In the genomic region with DNA sequence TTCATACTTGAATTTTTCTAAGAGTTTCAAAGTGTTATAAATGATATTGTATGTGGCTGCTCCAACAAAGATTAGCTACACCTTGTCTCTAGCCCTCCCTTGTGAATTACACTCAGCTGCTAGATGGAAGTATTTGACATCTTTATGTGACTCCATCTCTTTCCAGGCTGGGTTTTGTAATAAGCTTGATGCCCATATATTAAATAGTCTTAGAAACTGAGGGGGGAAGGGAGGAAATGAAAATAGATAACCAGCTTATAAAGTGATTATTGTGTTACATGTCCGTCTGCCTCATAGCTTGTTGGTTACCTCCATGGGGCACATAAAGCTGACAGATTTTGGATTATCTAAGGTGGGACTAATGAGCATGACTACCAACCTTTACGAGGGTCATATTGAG, we compare ENCODE assay signal across 32 cellular contexts.
"Had no signal": no experiment of that assay in that cellular context is flagged by ENCODE, and none has a peak within 500 bp of the region (broad histone marks: within the 10 kb centered on the region; RNA-seq: fewer than 3 reads in every experiment).

No MANE protein-coding gene starts in this region.

- H3K27me3 Mint-ChIP-seq: activated B cell treated with CpG ODN at 0.5 μM for 24 hours; activated CD4-positive, alpha-beta memory T cell treated with anti-CD3 and anti-CD28 coated beads, Interleukin-2, amount 10 ng/mL, durations not matched to agents 7 days and 5 days; activated CD4-positive, alpha-beta T cell treated with anti-CD3 and anti-CD28 coated beads for 36 hours; activated CD4-positive, alpha-beta T cell treated with anti-CD3 and anti-CD28 coated beads, Interleukin-2, amount 10 ng/mL, durations not matched to agents 7 days and 5 days; activated naive CD8-positive, alpha-beta T cell treated with anti-CD3 and anti-CD28 coated beads for 36 hours; activated naive CD8-positive, alpha-beta T cell treated with anti-CD3 and anti-CD28 coated beads, Interleukin-2, amount 50 U/mL, for 24 hours; activated T-cell treated with anti-CD3 and anti-CD28 coated beads, Interleukin-2, amount 50 U/mL, for 24 hours; effector memory CD8-positive, alpha-beta T cell; T-helper 17 cell had no signal

- DNase-seq: activated B cell treated with CpG ODN at 0.5 μM for 24 hours; activated CD4-positive, alpha-beta memory T cell treated with anti-CD3 and anti-CD28 coated beads, Interleukin-2, amount 10 ng/mL, durations not matched to agents 7 days and 5 days; activated CD4-positive, alpha-beta T cell treated with anti-CD3 and anti-CD28 coated beads for 36 hours; activated CD4-positive, alpha-beta T cell treated with anti-CD3 and anti-CD28 coated beads, Interleukin-2, amount 10 ng/mL, durations not matched to agents 7 days and 5 days; activated CD4-positive, alpha-beta T cell treated with anti-CD3 and anti-CD28 coated beads, Interleukin-2, amount 50 U/mL, for 4 hours; activated CD8-positive, alpha-beta memory T cell treated with anti-CD3 and anti-CD28 coated beads, Interleukin-2, amount 50 U/mL, for 48 hours; activated gamma-delta T cell; activated naive CD4-positive, alpha-beta T cell; activated naive CD4-positive, alpha-beta T cell treated with anti-CD3 and anti-CD28 coated beads, Interleukin-2, amount 50 U/mL, for 16 hours; activated naive CD8-positive, alpha-beta T cell treated with anti-CD3 and anti-CD28 coated beads for 36 hours; activated naive CD8-positive, alpha-beta T cell treated with anti-CD3 and anti-CD28 coated beads, Interleukin-2, amount 50 U/mL, for 24 hours; activated T-cell treated with anti-CD3 and anti-CD28 coated beads for 4 hours; activated T-cell treated with anti-CD3 and anti-CD28 coated beads, Interleukin-2, amount 50 U/mL, for 24 hours; activated T-cell treated with anti-CD3 and anti-CD28 coated beads, Interleukin-2, amount 50 U/mL, for 72 hours; adrenal gland; amygdala; aorta; body of pancreas; caudate nucleus; cortex of kidney; dermis blood vessel endothelial cell; effector CD4-positive, alpha-beta T cell; effector memory CD8-positive, alpha-beta T cell; erythroblast; foreskin keratinocyte; gastrocnemius medialis; glutamatergic neuron; heart left ventricle; T-helper 17 cell; T1000; WERI-Rb-1 had no signal

- H3K27ac Mint-ChIP-seq: activated B cell treated with CpG ODN at 0.5 μM for 24 hours; activated CD4-positive, alpha-beta memory T cell treated with anti-CD3 and anti-CD28 coated beads, Interleukin-2, amount 10 ng/mL, durations not matched to agents 7 days and 5 days; activated CD4-positive, alpha-beta T cell treated with anti-CD3 and anti-CD28 coated beads for 36 hours; activated CD4-positive, alpha-beta T cell treated with anti-CD3 and anti-CD28 coated beads, Interleukin-2, amount 10 ng/mL, durations not matched to agents 7 days and 5 days; activated naive CD8-positive, alpha-beta T cell treated with anti-CD3 and anti-CD28 coated beads for 36 hours; activated naive CD8-positive, alpha-beta T cell treated with anti-CD3 and anti-CD28 coated beads, Interleukin-2, amount 50 U/mL, for 24 hours; activated T-cell treated with anti-CD3 and anti-CD28 coated beads, Interleukin-2, amount 50 U/mL, for 24 hours; activated T-cell treated with anti-CD3 and anti-CD28 coated beads, Interleukin-2, amount 50 U/mL, for 72 hours; effector memory CD8-positive, alpha-beta T cell; T-helper 17 cell; T-helper 2 cell treated with Interferon-gamma antibody and Interleukin-4, amounts not matched to agents 5 μg/mL and 100 μg/mL, for 36 hours had no signal

- H3K9me3 Mint-ChIP-seq: activated B cell treated with CpG ODN at 0.5 μM for 24 hours; activated CD4-positive, alpha-beta memory T cell treated with anti-CD3 and anti-CD28 coated beads, Interleukin-2, amount 10 ng/mL, durations not matched to agents 7 days and 5 days; activated CD4-positive, alpha-beta T cell treated with anti-CD3 and anti-CD28 coated beads, Interleukin-2, amount 10 ng/mL, durations not matched to agents 7 days and 5 days; activated naive CD8-positive, alpha-beta T cell treated with anti-CD3 and anti-CD28 coated beads for 36 hours; activated naive CD8-positive, alpha-beta T cell treated with anti-CD3 and anti-CD28 coated beads, Interleukin-2, amount 50 U/mL, for 24 hours; activated T-cell treated with anti-CD3 and anti-CD28 coated beads, Interleukin-2, amount 50 U/mL, for 24 hours; activated T-cell treated with anti-CD3 and anti-CD28 coated beads, Interleukin-2, amount 50 U/mL, for 72 hours; effector memory CD8-positive, alpha-beta T cell; T-helper 2 cell treated with Interferon-gamma antibody and Interleukin-4, amounts not matched to agents 5 μg/mL and 100 μg/mL, for 36 hours had no signal

- H3K4me3 Mint-ChIP-seq: activated B cell treated with CpG ODN at 0.5 μM for 24 hours; activated CD4-positive, alpha-beta memory T cell treated with anti-CD3 and anti-CD28 coated beads, Interleukin-2, amount 10 ng/mL, durations not matched to agents 7 days and 5 days; activated CD4-positive, alpha-beta T cell treated with anti-CD3 and anti-CD28 coated beads for 36 hours; activated CD4-positive, alpha-beta T cell treated with anti-CD3 and anti-CD28 coated beads, Interleukin-2, amount 10 ng/mL, durations not matched to agents 7 days and 5 days; activated naive CD8-positive, alpha-beta T cell treated with anti-CD3 and anti-CD28 coated beads for 36 hours; activated naive CD8-positive, alpha-beta T cell treated with anti-CD3 and anti-CD28 coated beads, Interleukin-2, amount 50 U/mL, for 24 hours; activated T-cell treated with anti-CD3 and anti-CD28 coated beads, Interleukin-2, amount 50 U/mL, for 24 hours; activated T-cell treated with anti-CD3 and anti-CD28 coated beads, Interleukin-2, amount 50 U/mL, for 72 hours; effector memory CD8-positive, alpha-beta T cell; T-helper 17 cell; T-helper 2 cell treated with Interferon-gamma antibody and Interleukin-4, amounts not matched to agents 5 μg/mL and 100 μg/mL, for 36 hours had no signal

- H3K4me1 Mint-ChIP-seq: activated B cell treated with CpG ODN at 0.5 μM for 24 hours; activated CD4-positive, alpha-beta memory T cell treated with anti-CD3 and anti-CD28 coated beads, Interleukin-2, amount 10 ng/mL, durations not matched to agents 7 days and 5 days; activated CD4-positive, alpha-beta T cell treated with anti-CD3 and anti-CD28 coated beads for 36 hours; activated CD4-positive, alpha-beta T cell treated with anti-CD3 and anti-CD28 coated beads, Interleukin-2, amount 10 ng/mL, durations not matched to agents 7 days and 5 days; activated naive CD8-positive, alpha-beta T cell treated with anti-CD3 and anti-CD28 coated beads for 36 hours; T-helper 17 cell had no signal
